Comparison of ENCODE assay signal across 1 cellular context in genomic region chr1:92030701-92031107, GRCh38.
TF ChIP-seq lines count a peak whose summit lies in the region.

No MANE protein-coding gene starts in this region.

TF ChIP-seq in HEK293, 187 proteins besides CTCF, POLR2A, EP300 and RAD21 (continued from another document):
- TF ChIP-seq ZBTB11 (tag by site-specific recombination; conservative IDR thresholded peaks at IDR 0.05; ENCODE audit: low read depth) (peak; percentile 22; the same call in 1 of the 2 replicates), ZNF132 (tag by site-specific recombination; IDR thresholded peaks at IDR 0.05; ENCODE audit: borderline replicate concordance) (no peak), IKZF3 (tag by site-specific recombination; IDR thresholded peaks at IDR 0.05) (peak; percentile 52; the same call in 1 of the 2 replicates), ZNF302 (tag by site-specific recombination; IDR thresholded peaks at IDR 0.05; ENCODE audit: low read depth) (no peak), KLF7 (tag by site-specific recombination; IDR thresholded peaks at IDR 0.05; ENCODE audit: borderline replicate concordance) (no peak), ZIC2 (tag by site-specific recombination; IDR thresholded peaks at IDR 0.05) (no peak), ZNF626 (tag by site-specific recombination; IDR thresholded peaks at IDR 0.05) (no peak), ZNF580 (tag by site-specific recombination; IDR thresholded peaks at IDR 0.05) (no peak), GLIS1 (tag by site-specific recombination; IDR thresholded peaks at IDR 0.05) (0 out of 2 replicates have a peak, but pooled peaks have one; percentile 24), ZBTB6 (tag by site-specific recombination; IDR thresholded peaks at IDR 0.05) (0 out of 2 replicates have a peak, but pooled peaks have one; percentile 8), ZNF600 (tag by site-specific recombination; IDR thresholded peaks at IDR 0.05) (no peak; the same call in 1 of the 2 replicates), ZNF112 (tag by site-specific recombination; IDR thresholded peaks at IDR 0.05) (no peak), GFI1B (tag by site-specific recombination; IDR thresholded peaks at IDR 0.05) (no peak), ZNF76 (tag by site-specific recombination; IDR thresholded peaks at IDR 0.05; ENCODE audit: borderline replicate concordance, low read depth) (peak; percentile 91), SETDB1 (IDR thresholded peaks at IDR 0.05; ENCODE audit: insufficient read length, low read length) (peak; percentile 42), ZNF514 (tag by site-specific recombination; IDR thresholded peaks at IDR 0.05) (no peak), ZFP41 (tag by site-specific recombination; IDR thresholded peaks at IDR 0.05; ENCODE audit: borderline replicate concordance) (no peak), ZNF280C (tag by site-specific recombination; IDR thresholded peaks at IDR 0.05) (no peak), ZNF677 (tag by site-specific recombination; IDR thresholded peaks at IDR 0.05) (no peak), ZXDB (tag by site-specific recombination; IDR thresholded peaks at IDR 0.05) (no peak), PRDM6 (tag by site-specific recombination; IDR thresholded peaks at IDR 0.05) (no peak), EGR2 (tag by site-specific recombination; IDR thresholded peaks at IDR 0.05; ENCODE audit: low read depth) (no peak), ZFP3 (tag by site-specific recombination; IDR thresholded peaks at IDR 0.05; ENCODE audit: low read depth) (no peak), SCRT2 (tag by site-specific recombination; IDR thresholded peaks at IDR 0.05) (no peak), RBAK (tag by site-specific recombination; IDR thresholded peaks at IDR 0.05) (no peak), YY1 (tag by site-specific recombination; IDR thresholded peaks at IDR 0.05) (no peak), ZBTB48 (tag by site-specific recombination; IDR thresholded peaks at IDR 0.05) (no peak), INSM2 (tag by site-specific recombination; IDR thresholded peaks at IDR 0.05) (0 out of 2 replicates have a peak, but pooled peaks have one; percentile 15), KLF16 (tag by site-specific recombination; IDR thresholded peaks at IDR 0.05) (no peak), ZEB2 (tag by site-specific recombination; IDR thresholded peaks at IDR 0.05) (no peak), ZNF830 (tag by site-specific recombination; IDR thresholded peaks at IDR 0.05; ENCODE audit: low read depth) (no peak)
